ENCODE assay signal across 37 cellular contexts in genomic region chr19:55431183-55431582, GRCh38. TPM values are rescaled to one million over a fixed set of nuclear protein-coding genes. Genes with fewer than 3 reads are reported as not detected.
"Had no signal": no experiment of that assay in that cellular context is flagged by ENCODE, and none has a peak within 500 bp of the region (broad histone marks: within the 10 kb centered on the region; RNA-seq: fewer than 3 reads in every experiment).

No MANE protein-coding gene starts in this region.

- FAIRE-seq: colon, endothelial cell of umbilical vein, islet of Langerhans had no signal

- H3K9me3 Mint-ChIP-seq: dendritic cell treated with granulocyte-macrophage colony-stimulating factor and Interleukin-4, amounts not matched to agents 40 ng/mL and 50 ng/mL, for 4 days; endodermal cell; nephron had no signal

- H3K27ac ChIP-seq: esophagus squamous epithelium, heart right ventricle, left lung, ovary, psoas muscle, skin epidermis, spleen, thoracic aorta, tibial nerve, upper lobe of left lung had no signal

- H3K4me1 Mint-ChIP-seq: endodermal cell; nephron; stimulated activated memory B cell treated with anti-CD40 and anti-IgM and Interleukin-4, amounts not matched to agents 10 μg/mL and 1 μg/mL and 100 μg/mL, for 72 hours had no signal

- H3K36me3 Mint-ChIP-seq: stimulated activated memory B cell treated with anti-CD40 and anti-IgM and Interleukin-4, amounts not matched to agents 10 μg/mL and 1 μg/mL and 100 μg/mL, for 72 hours had no signal

- H3K9me3 ChIP-seq: esophagus squamous epithelium, heart right ventricle, left lung, ovary, psoas muscle, spleen, thoracic aorta, tibial nerve, upper lobe of left lung had no signal

- DNase-seq: effector CD8-positive, alpha-beta T cell; endodermal cell; erythroblast; esophagus squamous epithelium; foreskin melanocyte; glutamatergic neuron; heart right ventricle; hippocampal formation; left cardiac atrium; left lung; mammary epithelial cell; mesendoderm; midbrain; naive thymus-derived CD4-positive, alpha-beta T cell; nucleus accumbens; ovary; posterior cingulate gyrus; right cardiac atrium; spleen; stimulated activated CD4-positive, alpha-beta T cell treated with anti-CD3 and anti-CD28 coated beads, Interleukin-4, amount 100 ng/mL, for 4 hours; stimulated activated naive CD8-positive, alpha-beta T cell treated with anti-CD3 and anti-CD28 coated beads, Interleukin-15, Interleukin-2, amounts not matched to agents 100 U/mL and 50 U/mL, for 24 hours; substantia nigra; upper lobe of left lung had no signal

- H3K4me1 ChIP-seq: esophagus squamous epithelium, heart right ventricle, left lung, psoas muscle, spleen, upper lobe of left lung had no signal

- H3K4me3 ChIP-seq: esophagus squamous epithelium, heart right ventricle, left lung, ovary, psoas muscle, skin epidermis, spleen, thoracic aorta, tibial nerve, upper lobe of left lung had no signal

- H3K27me3 ChIP-seq: ovary had no signal

- H3K36me3 ChIP-seq: esophagus squamous epithelium, heart right ventricle, left lung, ovary, spleen, thoracic aorta, upper lobe of left lung had no signal

- H3K4me3 Mint-ChIP-seq: dendritic cell treated with granulocyte-macrophage colony-stimulating factor and Interleukin-4, amounts not matched to agents 40 ng/mL and 50 ng/mL, for 4 days; endodermal cell; naive thymus-derived CD4-positive, alpha-beta T cell; nephron; stimulated activated memory B cell treated with anti-CD40 and anti-IgM and Interleukin-4, amounts not matched to agents 10 μg/mL and 1 μg/mL and 100 μg/mL, for 72 hours had no signal

- H3K27ac Mint-ChIP-seq: dendritic cell treated with granulocyte-macrophage colony-stimulating factor and Interleukin-4, amounts not matched to agents 40 ng/mL and 50 ng/mL, for 4 days; endodermal cell; naive thymus-derived CD4-positive, alpha-beta T cell; nephron; stimulated activated memory B cell treated with anti-CD40 and anti-IgM and Interleukin-4, amounts not matched to agents 10 μg/mL and 1 μg/mL and 100 μg/mL, for 72 hours had no signal

RNA-seq across cellular contexts. Expression of gene SHISA7, which starts 11.9 kb away (rescaled TPM):
- total RNA-seq: endodermal cell; endothelial cell of umbilical vein; esophagus squamous epithelium; heart right ventricle; kidney epithelial cell; left cardiac atrium; left lung; mucosa of gallbladder; naive thymus-derived CD4-positive, alpha-beta T cell; ovary; psoas muscle; renal cortical epithelial cell; right cardiac atrium; thoracic aorta; upper lobe of left lung had no signal
- polyA plus RNA-seq: endothelial cell of umbilical vein; mammary epithelial cell; naive thymus-derived CD4-positive, alpha-beta T cell; ovary had no signal

RNA-seq across cellular contexts. Expression of gene C19orf85, which starts 33.4 kb away (rescaled TPM):
- total RNA-seq: endothelial cell of umbilical vein; esophagus squamous epithelium; heart right ventricle; kidney epithelial cell; left cardiac atrium; left lung; lower leg skin; mammary epithelial cell; mucosa of gallbladder; naive thymus-derived CD4-positive, alpha-beta T cell; ovary; psoas muscle; renal cortical epithelial cell; right cardiac atrium; spleen; thoracic aorta; tibial nerve; upper lobe of left lung had no signal
- polyA plus RNA-seq: endothelial cell of umbilical vein; heart right ventricle; mammary epithelial cell; naive thymus-derived CD4-positive, alpha-beta T cell; ovary; psoas muscle; right cardiac atrium; spleen had no signal
